ENCODE assay signal across 10 cellular contexts in the genomic region with DNA sequence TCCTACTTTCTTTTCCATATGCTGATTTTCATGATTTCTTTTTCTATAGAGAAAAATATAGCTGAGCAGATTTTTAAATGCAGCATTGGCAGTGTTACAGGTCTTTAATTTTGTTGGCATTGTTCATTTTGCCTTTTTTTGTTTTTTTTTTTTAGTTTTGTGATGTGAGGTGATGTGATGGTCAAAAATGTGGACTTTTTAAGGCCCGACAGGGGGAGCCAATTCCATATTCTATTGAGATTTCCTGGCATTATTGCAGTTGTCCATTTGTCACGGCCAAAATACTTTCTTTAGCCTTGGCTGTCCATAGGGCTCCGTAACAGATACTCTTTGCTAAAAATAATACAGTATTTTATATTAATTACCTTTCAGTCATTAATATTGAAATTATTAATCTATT. TPM values are rescaled to one million over a fixed set of nuclear protein-coding genes. Genes with fewer than 3 reads are reported as not detected.
A peak's percentile ranks its signal among the peaks of the same experiment; 100 is the strongest.
DNase-seq lines count a peak whose midpoint lies in the region; ATAC-seq and TF ChIP-seq lines count a peak whose summit lies in the region.
"Had no signal": no experiment of that assay in that cellular context is flagged by ENCODE, and none has a peak within 500 bp of the region (broad histone marks: within the 10 kb centered on the region; RNA-seq: fewer than 3 reads in every experiment).

No MANE protein-coding gene starts in this region.

- no peak for ATAC-seq in GM21381 (IDR thresholded peaks at IDR 0.05; ENCODE audit: unreplicated experiment)
- no peak for ATAC-seq in HG03175 (IDR thresholded peaks at IDR 0.05; ENCODE audit: unreplicated experiment)
- no peak for ATAC-seq in HG03521 (IDR thresholded peaks at IDR 0.05; ENCODE audit: unreplicated experiment)

- no peaks in the 10 kb centered on the region for H3K36me3 ChIP-seq in endodermal cell (ENCODE audit: control insufficient read depth, insufficient read depth, low read length)
- H3K36me3 ChIP-seq: suprapubic skin had no signal

- TF ChIP-seq CTCF in GM12872 (IDR thresholded peaks at IDR 0.05; ENCODE audit: insufficient read depth, low read depth, low read length) = peak; percentile 34; the same call in 1 of the 3 replicates
- TF ChIP-seq CTCF in endodermal cell (conservative IDR thresholded peaks at IDR 0.05) = peak; percentile 79
- TF ChIP-seq CTCF in neural crest cell (conservative IDR thresholded peaks at IDR 0.05) = peak; percentile 59

- H3K36me3 Mint-ChIP-seq in endodermal cell (ENCODE audit: low read depth) (no peaks in the 10 kb centered on the region), neural crest cell (ENCODE audit: low read depth) (no peaks in the 10 kb centered on the region)
- no peaks in the 10 kb centered on the region for H3K36me3 Mint-ChIP-seq in activated T-helper 1 cell treated with anti-CD3 and anti-CD28 coated beads, Interleukin-12 subunit alpha, Interleukin-12 subunit beta, Interleukin-2, Interleukin-4 antibody, amounts not matched to agents 30 ng/mL and 10 ng/mL and 1 ng/mL, durations not matched to agents 14 hours and 24 hours and 36 hours (ENCODE audit: low read depth)

- H3K9ac ChIP-seq in endodermal cell (ENCODE audit: extremely low read depth, low read length, poor library complexity, severe bottlenecking) = no peak overlapping the region

- H3K27me3 Mint-ChIP-seq in endodermal cell (ENCODE audit: insufficient read depth) (no peaks in the 10 kb centered on the region), neural crest cell (ENCODE audit: low read depth) (no peaks in the 10 kb centered on the region)
- no peaks in the 10 kb centered on the region for H3K27me3 Mint-ChIP-seq in activated T-helper 1 cell treated with anti-CD3 and anti-CD28 coated beads, Interleukin-12 subunit alpha, Interleukin-12 subunit beta, Interleukin-2, Interleukin-4 antibody, amounts not matched to agents 30 ng/mL and 10 ng/mL and 1 ng/mL, durations not matched to agents 14 hours and 24 hours and 36 hours (ENCODE audit: insufficient read depth)

- intact Hi-C loops in activated T-helper 1 cell treated with anti-CD3 and anti-CD28 coated beads, Interleukin-12 subunit alpha, Interleukin-12 subunit beta, Interleukin-2, Interleukin-4 antibody, amounts not matched to agents 30 ng/mL and 10 ng/mL and 1 ng/mL, durations not matched to agents 14 hours and 24 hours and 36 hours (cut with micrococcal nuclease) = no loop called here

- H3K27me3 ChIP-seq in endodermal cell (ENCODE audit: control insufficient read depth, insufficient read depth, low read length, poor library complexity, severe bottlenecking) = no peaks in the 10 kb centered on the region
- H3K27me3 ChIP-seq: suprapubic skin had no signal

- no peak overlapping the region for H3K27ac Mint-ChIP-seq in endodermal cell
- H3K27ac Mint-ChIP-seq in neural crest cell (ENCODE audit: unreplicated experiment) = no peak overlapping the region
- H3K27ac Mint-ChIP-seq in activated T-helper 1 cell treated with anti-CD3 and anti-CD28 coated beads, Interleukin-12 subunit alpha, Interleukin-12 subunit beta, Interleukin-2, Interleukin-4 antibody, amounts not matched to agents 30 ng/mL and 10 ng/mL and 1 ng/mL, durations not matched to agents 14 hours and 24 hours and 36 hours = no peak overlapping the region

- H3K4me3 ChIP-seq in endodermal cell (ENCODE audit: low read length) = no peak overlapping the region
- H3K4me3 ChIP-seq: suprapubic skin had no signal

- H3K4me3 Mint-ChIP-seq in endodermal cell = no peak overlapping the region
- H3K4me3 Mint-ChIP-seq in neural crest cell = no peak overlapping the region
- no peak overlapping the region for H3K4me3 Mint-ChIP-seq in activated T-helper 1 cell treated with anti-CD3 and anti-CD28 coated beads, Interleukin-12 subunit alpha, Interleukin-12 subunit beta, Interleukin-2, Interleukin-4 antibody, amounts not matched to agents 30 ng/mL and 10 ng/mL and 1 ng/mL, durations not matched to agents 14 hours and 24 hours and 36 hours

- DNase-seq in NCI-H69 (lab: John Stamatoyannopoulos, UW) (peak; percentile 63), endodermal cell (no peak), neural crest cell (ENCODE audit: low read depth, low spot score) (no peak)
- no peak for DNase-seq in activated T-helper 1 cell treated with anti-CD3 and anti-CD28 coated beads, Interleukin-12 subunit alpha, Interleukin-12 subunit beta, Interleukin-2, Interleukin-4 antibody, amounts not matched to agents 30 ng/mL and 10 ng/mL and 1 ng/mL, durations not matched to agents 14 hours and 24 hours and 36 hours (ENCODE audit: low spot score)
- DNase-seq: activated T-cell treated with anti-CD3 and anti-CD28 coated beads, Interleukin-2, amount 50 U/mL, for 1 hour had no signal

- WGBS in endodermal cell (ENCODE audit: insufficient coverage in 1 of 2, insufficient read length in 1 of 2), 2 experiments = 68% methylated on average over 2 of the region's 3 CpGs; no CpG with 5 or more reads in 1 of the 2 experiments

- H3K4me1 ChIP-seq in endodermal cell (ENCODE audit: control insufficient read depth, insufficient read depth, low read length) = no peaks in the 10 kb centered on the region
- H3K4me1 ChIP-seq: suprapubic skin had no signal

- H3K27ac ChIP-seq in endodermal cell (ENCODE audit: low read depth, low read length) = no peak overlapping the region
- H3K27ac ChIP-seq: suprapubic skin had no signal

- H3K9me3 Mint-ChIP-seq in endodermal cell (no peaks in the 10 kb centered on the region), neural crest cell (no peaks in the 10 kb centered on the region)
- no peaks in the 10 kb centered on the region for H3K9me3 Mint-ChIP-seq in activated T-helper 1 cell treated with anti-CD3 and anti-CD28 coated beads, Interleukin-12 subunit alpha, Interleukin-12 subunit beta, Interleukin-2, Interleukin-4 antibody, amounts not matched to agents 30 ng/mL and 10 ng/mL and 1 ng/mL, durations not matched to agents 14 hours and 24 hours and 36 hours

- H3K9me3 ChIP-seq in endodermal cell (ENCODE audit: control insufficient read depth, low read length) = no peaks in the 10 kb centered on the region
- H3K9me3 ChIP-seq: suprapubic skin had no signal

- no peaks in the 10 kb centered on the region for H3K4me1 Mint-ChIP-seq in endodermal cell
- H3K4me1 Mint-ChIP-seq in neural crest cell = peaks cover 6% of the 10 kb centered on the region
- no peaks in the 10 kb centered on the region for H3K4me1 Mint-ChIP-seq in activated T-helper 1 cell treated with anti-CD3 and anti-CD28 coated beads, Interleukin-12 subunit alpha, Interleukin-12 subunit beta, Interleukin-2, Interleukin-4 antibody, amounts not matched to agents 30 ng/mL and 10 ng/mL and 1 ng/mL, durations not matched to agents 14 hours and 24 hours and 36 hours (ENCODE audit: low read depth)

RNA-seq across cellular contexts. Expression of gene SLIT2, which starts 47.8 kb away (rescaled TPM):
- total RNA-seq in endodermal cell = 1 to 10 TPM; 3.4 to 3.5 TPM
- 44.3 TPM for polyA plus RNA-seq in endodermal cell (2013, experiment 1 of 2)
- 45.7 TPM for polyA plus RNA-seq in endodermal cell (2013, experiment 2 of 2)
- total RNA-seq in neural crest cell = 21.8 and 22.1 TPM in 2 replicates
- 0.07 and 0.13 TPM in 2 replicates for total RNA-seq in activated T-helper 1 cell treated with anti-CD3 and anti-CD28 coated beads, Interleukin-12 subunit alpha, Interleukin-12 subunit beta, Interleukin-2, Interleukin-4 antibody, amounts not matched to agents 30 ng/mL and 10 ng/mL and 1 ng/mL, durations not matched to agents 14 hours and 24 hours and 36 hours
